8 cellular contexts compared by ENCODE assay signal in genomic region chr2:217789003-217789735, GRCh38.
DNase-seq lines count a peak whose midpoint lies in the region; ATAC-seq and TF ChIP-seq lines count a peak whose summit lies in the region.

No MANE protein-coding gene starts in this region.

- ATAC-seq in HG02571 (IDR thresholded peaks at IDR 0.05; ENCODE audit: unreplicated experiment) (peak; percentile 48), lower lobe of right lung (peak; percentile 74 to 84), GM21576 (IDR thresholded peaks at IDR 0.05; ENCODE audit: unreplicated experiment) (no peak)

- peaks cover 12% of the 10 kb centered on the region for H3K36me3 ChIP-seq in lower lobe of right lung

- no peaks in the 10 kb centered on the region for H3K9me3 ChIP-seq in lower lobe of right lung

- TF ChIP-seq CTCF in lower lobe of right lung (IDR thresholded peaks at IDR 0.05), result peak; percentile 99

- in situ Hi-C loops in Caki2 (cut with HindIII; ENCODE audit: low pct_unique_long_range_greater_than_20kb, low sequenced_read_pairs), result no loop called here

- DNase-seq in Caki2 (ENCODE audit: low read depth) (peak; percentile 50), NCI-H526 treated with DMSO at 0.1 percent for 48 hours (lab: John Stamatoyannopoulos, UW) (peak; percentile 53), dermis microvascular lymphatic vessel endothelial cell (ENCODE audit: low read depth in 2 of 2) (peak; percentile 22 to 64), lower lobe of right lung (peak; percentile 84)
- DNase-seq in activated CD4-positive, alpha-beta T cell treated with anti-CD3 and anti-CD28 coated beads, Interleukin-2, amount 50 U/mL, for 48 hours, result peak; percentile 84 to 86
- DNase-seq in stimulated activated CD4-positive, alpha-beta T cell treated with anti-CD3 and anti-CD28 coated beads, TNF-alpha, amount 100 ng/mL, for 24 hours (ENCODE audit: low read depth in 3 of 3), result peak; percentile 51 to 73 (median 57)

- intact Hi-C loops in lower lobe of right lung (cut with DNase I), result no loop called here

- peaks cover 29% of the 10 kb centered on the region for H3K4me1 ChIP-seq in lower lobe of right lung

- H3K27ac ChIP-seq in lower lobe of right lung, result peak overlapping the region; percentile 49

- peak overlapping the region; percentile 30 for H3K4me3 ChIP-seq in lower lobe of right lung

- H3K27me3 ChIP-seq in lower lobe of right lung (ENCODE audit: low read depth), result no peaks in the 10 kb centered on the region
